Comparison of ENCODE assay signal across 31 cellular contexts in the genomic region with DNA sequence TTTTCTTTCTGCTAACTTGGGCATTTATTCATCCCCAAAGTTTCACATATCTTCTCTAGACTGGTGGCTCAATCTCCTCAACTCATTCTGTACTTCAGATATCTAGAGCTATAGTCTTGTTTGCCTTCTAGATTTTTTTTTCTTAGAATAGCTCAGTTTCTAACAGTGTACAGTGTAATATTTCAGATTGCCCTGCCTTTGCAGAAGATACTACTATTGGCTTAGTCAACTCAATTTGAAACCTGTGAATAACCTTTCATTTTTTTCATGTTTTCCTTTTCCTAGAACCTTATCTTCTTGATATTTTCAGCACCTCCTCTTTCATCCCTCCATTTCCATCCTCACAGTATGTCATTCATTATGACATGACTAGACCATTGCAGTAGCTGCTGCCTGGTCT.
"Had no signal": no experiment of that assay in that cellular context is flagged by ENCODE, and none has a peak within 500 bp of the region (broad histone marks: within the 10 kb centered on the region; RNA-seq: fewer than 3 reads in every experiment).

No MANE protein-coding gene starts in this region.

- H3K27ac Mint-ChIP-seq: activated CD4-positive, alpha-beta memory T cell treated with anti-CD3 and anti-CD28 coated beads for 36 hours; activated naive CD4-positive, alpha-beta T cell treated with anti-CD3 and anti-CD28 coated beads, Interleukin-2, amount 50 U/mL, for 24 hours; activated T-helper 1 cell treated with anti-CD3 and anti-CD28 coated beads, Interleukin-12 subunit alpha, Interleukin-12 subunit beta, Interleukin-2, Interleukin-4 antibody, amounts not matched to agents 30 ng/mL and 10 ng/mL and 1 ng/mL, durations not matched to agents 14 hours and 24 hours and 36 hours; brain; T-helper 17 cell had no signal

- H3K4me3 Mint-ChIP-seq: activated CD4-positive, alpha-beta memory T cell treated with anti-CD3 and anti-CD28 coated beads for 36 hours; activated naive CD4-positive, alpha-beta T cell treated with anti-CD3 and anti-CD28 coated beads, Interleukin-2, amount 50 U/mL, for 24 hours; activated T-cell treated with anti-CD3 and anti-CD28 coated beads, Interleukin-2, amount 50 U/mL, for 4 hours; activated T-helper 1 cell treated with anti-CD3 and anti-CD28 coated beads, Interleukin-12 subunit alpha, Interleukin-12 subunit beta, Interleukin-2, Interleukin-4 antibody, amounts not matched to agents 30 ng/mL and 10 ng/mL and 1 ng/mL, durations not matched to agents 14 hours and 24 hours and 36 hours; brain; T-helper 17 cell had no signal

- H3K9me3 Mint-ChIP-seq: activated CD4-positive, alpha-beta memory T cell treated with anti-CD3 and anti-CD28 coated beads for 36 hours; activated naive CD4-positive, alpha-beta T cell treated with anti-CD3 and anti-CD28 coated beads, Interleukin-2, amount 50 U/mL, for 24 hours; activated T-cell treated with anti-CD3 and anti-CD28 coated beads, Interleukin-2, amount 50 U/mL, for 4 hours; activated T-helper 1 cell treated with anti-CD3 and anti-CD28 coated beads, Interleukin-12 subunit alpha, Interleukin-12 subunit beta, Interleukin-2, Interleukin-4 antibody, amounts not matched to agents 30 ng/mL and 10 ng/mL and 1 ng/mL, durations not matched to agents 14 hours and 24 hours and 36 hours had no signal

- H3K4me1 Mint-ChIP-seq: activated naive CD4-positive, alpha-beta T cell treated with anti-CD3 and anti-CD28 coated beads, Interleukin-2, amount 50 U/mL, for 24 hours; brain had no signal

- H3K36me3 Mint-ChIP-seq: activated CD4-positive, alpha-beta memory T cell treated with anti-CD3 and anti-CD28 coated beads for 36 hours; activated naive CD4-positive, alpha-beta T cell treated with anti-CD3 and anti-CD28 coated beads, Interleukin-2, amount 50 U/mL, for 24 hours; brain had no signal

- DNase-seq: activated CD4-positive, alpha-beta memory T cell treated with anti-CD3 and anti-CD28 coated beads for 36 hours; activated CD4-positive, alpha-beta T cell treated with anti-CD3 and anti-CD28 coated beads for 4 hours; activated CD4-positive, alpha-beta T cell treated with anti-CD3 and anti-CD28 coated beads, Interleukin-2, amount 50 U/mL, for 1 hour; activated effector memory CD4-positive, alpha-beta T cell treated with anti-CD3 and anti-CD28 coated beads, Interleukin-2, amount 50 U/mL, for 16 hours; activated naive CD4-positive, alpha-beta T cell treated with Interleukin-2 at 50 U/mL for 16 hours; activated T-cell treated with anti-CD3 and anti-CD28 coated beads for 4 hours; activated T-cell treated with anti-CD3 and anti-CD28 coated beads, Interleukin-2, amount 50 U/mL, for 4 hours; anterior cingulate cortex; caudate nucleus; cerebellar nuclear complex; Kasumi-1; KG1; MG63; NCI-H1048; NCI-H1105 treated with DMSO at 0.1 percent for 48 hours; NCI-H1436; NCI-H1694; NCI-H1930; NCI-H2081 treated with DMSO at 0.1 percent for 48 hours; NCI-H226; NCI-H524 treated with DMSO at 0.1 percent for 48 hours; PC-3; Peyer's patch; RPMI8226; SHP77 treated with DMSO at 0.1 percent for 48 hours; SK-N-SH; T-helper 17 cell; T1000 had no signal

- ATAC-seq: activated T-cell treated with anti-CD3 and anti-CD28 coated beads, Interleukin-2, amount 50 U/mL, for 4 hours; PC-3; T-helper 17 cell had no signal
